1 cellular context compared by ENCODE assay signal in the genomic region with DNA sequence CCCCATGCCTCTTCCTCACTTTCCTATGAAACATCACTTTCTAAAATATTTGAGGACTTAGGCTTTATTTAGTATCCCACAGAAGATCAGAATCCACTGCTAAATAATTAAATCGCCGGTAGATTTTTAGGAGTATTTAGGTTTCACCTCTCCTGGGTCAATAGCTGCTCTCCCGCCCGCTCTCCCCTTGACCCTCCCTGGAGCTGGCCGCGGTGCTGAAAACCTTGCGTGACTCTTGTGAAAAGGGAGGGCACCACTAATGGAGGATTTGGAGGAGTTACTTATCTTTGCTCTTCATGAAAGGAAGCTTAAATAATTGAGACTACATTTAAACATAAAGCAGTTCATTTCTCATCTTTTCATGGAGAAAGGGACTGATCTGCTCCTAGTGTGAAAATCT.
TF ChIP-seq lines count a peak whose summit lies in the region.

No MANE protein-coding gene starts in this region.

TF ChIP-seq in WTC11, 78 proteins besides CTCF, POLR2A, EP300 and RAD21 (continued from another document):
- 0 out of 2 replicates have a peak, but pooled peaks have one; percentile 28 for TF ChIP-seq FOXP4 (CRISPR knock-in tag; IDR thresholded peaks at IDR 0.05)
- TF ChIP-seq, protein P1, sequence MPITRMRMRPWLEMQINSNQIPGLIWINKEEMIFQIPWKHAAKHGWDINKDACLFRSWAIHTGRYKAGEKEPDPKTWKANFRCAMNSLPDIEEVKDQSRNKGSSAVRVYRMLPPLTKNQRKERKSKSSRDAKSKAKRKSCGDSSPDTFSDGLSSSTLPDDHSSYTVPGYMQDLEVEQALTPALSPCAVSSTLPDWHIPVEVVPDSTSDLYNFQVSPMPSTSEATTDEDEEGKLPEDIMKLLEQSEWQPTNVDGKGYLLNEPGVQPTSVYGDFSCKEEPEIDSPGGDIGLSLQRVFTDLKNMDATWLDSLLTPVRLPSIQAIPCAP (CRISPR knock-in tag; IDR thresholded peaks at IDR 0.05), result no peak
